19 cellular contexts compared by ENCODE assay signal in genomic region chr21:15755125-15755524, GRCh38. TPM values are rescaled to one million over a fixed set of nuclear protein-coding genes. Genes with fewer than 3 reads are reported as not detected.
DNase-seq lines count a peak whose midpoint lies in the region; ATAC-seq and TF ChIP-seq lines count a peak whose summit lies in the region.
"Had no signal": no experiment of that assay in that cellular context is flagged by ENCODE, and none has a peak within 500 bp of the region (broad histone marks: within the 10 kb centered on the region; RNA-seq: fewer than 3 reads in every experiment).

No MANE protein-coding gene starts in this region.

- POLR2A ChIA-PET in MCF 10A (lab: Yijun Ruan, JAX): interaction anchor here (1.0 to 1.7 kb wide), 3 partner anchors 18 to 20 kb away, joined by 3 to 5 read pairs (median 5); no protein-coding TSS in a partner anchor
- POLR2A ChIA-PET in WTC11 (lab: Charles Lee): no interaction called here

- H3K27ac ChIP-seq in breast epithelium (no peak overlapping the region), iPS-20b (ENCODE audit: low read length) (no peak overlapping the region), Peyer's patch (no peak overlapping the region)
- H3K27ac ChIP-seq: KMS-11, PC-9, SK-N-MC had no signal

- H3K4me3 Mint-ChIP-seq in MCF 10A (ENCODE audit: unreplicated experiment) (no peak overlapping the region), WTC11 (no peak overlapping the region)

- H3K36me3 ChIP-seq in breast epithelium (no peaks in the 10 kb centered on the region), iPS-20b (ENCODE audit: insufficient read depth, low read depth, low read length) (no peaks in the 10 kb centered on the region), Peyer's patch (no peaks in the 10 kb centered on the region)

- H3K4me1 ChIP-seq in breast epithelium (no peaks in the 10 kb centered on the region), iPS-20b (ENCODE audit: insufficient read depth, low read length) (peaks cover 52% of the 10 kb centered on the region), Peyer's patch (peaks cover 0 to 46% (median 4%) of the 10 kb centered on the region in 4 donors)

- ATAC-seq in WTC11 (no peak), GM21367 (IDR thresholded peaks at IDR 0.05; ENCODE audit: unreplicated experiment) (no peak), left lobe of liver (no peak)
- ATAC-seq: Right ventricle myocardium inferior had no signal

- H3K9me3 ChIP-seq in breast epithelium: no peaks in the 10 kb centered on the region
- H3K9me3 ChIP-seq in iPS-20b (ENCODE audit: insufficient read depth, low read depth, low read length): peaks cover 11% of the 10 kb centered on the region
- no peaks in the 10 kb centered on the region for H3K9me3 ChIP-seq in Peyer's patch

- H3K27me3 ChIP-seq in breast epithelium: no peaks in the 10 kb centered on the region
- H3K27me3 ChIP-seq in iPS-20b (ENCODE audit: insufficient read depth, low read length): no peaks in the 10 kb centered on the region
- H3K27me3 ChIP-seq in Peyer's patch: no peaks in the 10 kb centered on the region

- peak overlapping the region; percentile 86 for H3K27ac Mint-ChIP-seq in MCF 10A (ENCODE audit: low read depth, unreplicated experiment)
- H3K27ac Mint-ChIP-seq in WTC11: peak overlapping the region; percentile 3

- H3K36me3 Mint-ChIP-seq in MCF 10A (ENCODE audit: insufficient read depth, unreplicated experiment) (peaks cover 15% of the 10 kb centered on the region), WTC11 (peaks cover 19% of the 10 kb centered on the region)

- peak overlapping the region; percentile 41; the same call in 1 of the 2 replicates for H3K9ac ChIP-seq in iPS-20b (ENCODE audit: low read depth, low read length)
- H3K9ac ChIP-seq: KMS-11 had no signal

- H3K4me1 Mint-ChIP-seq in MCF 10A (ENCODE audit: insufficient read depth, unreplicated experiment) (peaks cover 53% of the 10 kb centered on the region), WTC11 (peaks cover 72% of the 10 kb centered on the region)

- DNase-seq in MCF 10A (ENCODE audit: unreplicated experiment) (no peak), breast epithelium (ENCODE audit: low spot score in 2 of 2) (no peak), WTC11 (ENCODE audit: low spot score) (no peak), activated gamma-delta T cell treated with Interleukin-2 at 50 U/mL for 16 hours (no peak), Peyer's patch (no peak), left lobe of liver (ENCODE audit: low spot score) (no peak)
- DNase-seq: DND-41, GF-D8, MM.1S, NCI-H1105, NCI-H187, NCI-H446 treated with DMSO at 0.1 percent for 48 hours, NCI-H748 treated with DMSO at 0.1 percent for 48 hours, PC-9 had no signal

- H3K9me3 Mint-ChIP-seq in MCF 10A (ENCODE audit: unreplicated experiment) (peaks cover 13% of the 10 kb centered on the region), WTC11 (peaks cover 20% of the 10 kb centered on the region)

- H3K4me3 ChIP-seq in breast epithelium: no peak overlapping the region
- H3K4me3 ChIP-seq in iPS-20b (ENCODE audit: low read length): no peak overlapping the region
- H3K4me3 ChIP-seq in Peyer's patch: no peak overlapping the region
- H3K4me3 ChIP-seq: PC-9, SK-N-MC had no signal

- intact Hi-C loops in MCF 10A (cut with micrococcal nuclease): no loop called here
- intact Hi-C loops in breast epithelium (cut with DNase I; ENCODE audit: low total_unique reads): no loop called here

- TF ChIP-seq CTCF in MCF 10A (IDR thresholded peaks at IDR 0.05; ENCODE audit: unreplicated experiment) (no peak), breast epithelium (IDR thresholded peaks at IDR 0.05) (no peak), WTC11 (IDR thresholded peaks at IDR 0.05) (no peak), Peyer's patch (IDR thresholded peaks at IDR 0.05) (no peak)

- H3K27me3 Mint-ChIP-seq in MCF 10A (ENCODE audit: insufficient read depth, unreplicated experiment): no peaks in the 10 kb centered on the region
- H3K27me3 Mint-ChIP-seq in WTC11 (ENCODE audit: low read depth): no peaks in the 10 kb centered on the region

- CTCF ChIA-PET in MCF 10A (lab: Yijun Ruan, JAX): no interaction called here
- CTCF ChIA-PET in WTC11 (lab: Charles Lee): interaction anchor here (0.9 kb wide), 1 partner anchor 66 kb away, joined by 3 read pairs; no protein-coding TSS in a partner anchor

- BruUV-seq in MCF 10A (replicated peaks; lab: Mats Ljungman, UMichigan): no TSS peak

- TF ChIP-seq POLR2A in breast epithelium (IDR thresholded peaks at IDR 0.05) (no peak), Peyer's patch (IDR thresholded peaks at IDR 0.05) (no peak)

TF ChIP-seq in WTC11, 78 proteins besides CTCF, POLR2A, EP300 and RAD21:
- TF ChIP-seq FOXP4 (CRISPR knock-in tag; IDR thresholded peaks at IDR 0.05) (no peak), ZNF423 (CRISPR knock-in tag; IDR thresholded peaks at IDR 0.05) (no peak), CBFB (CRISPR knock-in tag; IDR thresholded peaks at IDR 0.05; ENCODE audit: low read depth) (no peak), MLX (CRISPR knock-in tag; IDR thresholded peaks at IDR 0.05) (no peak), EMX1 (CRISPR knock-in tag; IDR thresholded peaks at IDR 0.05) (no peak), GTF2I (CRISPR knock-in tag; conservative IDR thresholded peaks at IDR 0.05) (no peak), OVOL2 (CRISPR knock-in tag; IDR thresholded peaks at IDR 0.05; ENCODE audit: borderline replicate concordance) (no peak), ZBTB43 (CRISPR knock-in tag; IDR thresholded peaks at IDR 0.05) (no peak), CREB1 (CRISPR knock-in tag; IDR thresholded peaks at IDR 0.05) (no peak), RORB (CRISPR knock-in tag; IDR thresholded peaks at IDR 0.05) (no peak), FOXJ3 (CRISPR knock-in tag; IDR thresholded peaks at IDR 0.05; ENCODE audit: borderline replicate concordance) (no peak), JUN (CRISPR knock-in tag; IDR thresholded peaks at IDR 0.05) (no peak)

RNA-seq across cellular contexts. Expression of gene USP25, which starts 25.3 kb away (rescaled TPM):
- total RNA-seq in MCF 10A (2022) (78.5 and 90.8 TPM in 2 replicates), breast epithelium (10 to 100 TPM; 52.8 to 78.4 (median 53.0) TPM), WTC11 (2021) (36.7 to 42.0 TPM (median 37.7 TPM) in 3 replicates), Peyer's patch (10 to 100 TPM; 33.5 to 85.8 (median 53.2) TPM), left lobe of liver (17.2 TPM)
